ENCODE assay signal across 28 cellular contexts in genomic region chr7:107788662-107789061, GRCh38. TPM values are rescaled to one million over a fixed set of nuclear protein-coding genes. Genes with fewer than 3 reads are reported as not detected.
"Had no signal": no experiment of that assay in that cellular context is flagged by ENCODE, and none has a peak within 500 bp of the region (broad histone marks: within the 10 kb centered on the region; RNA-seq: fewer than 3 reads in every experiment).

No MANE protein-coding gene starts in this region.

- H3K27me3 ChIP-seq: colonic mucosa, gastrocnemius medialis, left lung, neural progenitor cell, transverse colon, upper lobe of right lung, vagina had no signal

- FAIRE-seq: kidney had no signal

- H3K9ac ChIP-seq: neural progenitor cell had no signal

- H3K9me3 ChIP-seq: colonic mucosa, gastrocnemius medialis, left lung, prostate gland, spleen, thoracic aorta, transverse colon, upper lobe of right lung, vagina had no signal

- DNase-seq: colonic mucosa; effector CD8-positive, alpha-beta T cell; endodermal cell; foreskin fibroblast; gastrocnemius medialis; head of caudate nucleus; kidney; left cardiac atrium; left lung; mesenchymal stem cell; midbrain; naive thymus-derived CD4-positive, alpha-beta T cell; right cardiac atrium; spleen; stimulated activated CD4-positive, alpha-beta T cell treated with anti-CD3 and anti-CD28 coated beads, Interleukin-2, amount 100 ng/mL, for 48 hours; stimulated activated naive B cell treated with anti-CD40 and anti-IgM and Interleukin-4, amounts not matched to agents 10 μg/mL and 1 μg/mL and 100 μg/mL, for 72 hours; transverse colon; upper lobe of right lung had no signal

- H3K4me3 ChIP-seq: colonic mucosa, gastrocnemius medialis, left lung, neural progenitor cell, prostate gland, skin epidermis, spleen, thoracic aorta, transverse colon, upper lobe of right lung, vagina had no signal

- H3K4me2 ChIP-seq: neural progenitor cell had no signal

- H3K36me3 ChIP-seq: colonic mucosa, gastrocnemius medialis, left lung, neural progenitor cell, prostate gland, spleen, thoracic aorta, transverse colon, upper lobe of right lung, vagina had no signal

- H3K27ac ChIP-seq: colonic mucosa, epithelial cell of prostate, gastrocnemius medialis, left lung, neural progenitor cell, skin epidermis, spleen, thoracic aorta, upper lobe of right lung, vagina had no signal

- ATAC-seq: esophagus mucosa; gastrocnemius medialis; left cardiac atrium; left lung; naive thymus-derived CD4-positive, alpha-beta T cell; right cardiac atrium; stimulated activated naive B cell treated with anti-CD40 and anti-IgM and Interleukin-4, amounts not matched to agents 10 μg/mL and 1 μg/mL and 100 μg/mL, for 72 hours; upper lobe of right lung had no signal

- H3K4me1 ChIP-seq: colonic mucosa, left lung, neural progenitor cell, spleen, upper lobe of right lung, vagina had no signal

RNA-seq across cellular contexts. Expression of gene SLC26A3, which starts 14.4 kb away (rescaled TPM):
- total RNA-seq: endodermal cell; glomerular endothelial cell; left cardiac atrium; left lung; lung microvascular endothelial cell; naive thymus-derived CD4-positive, alpha-beta T cell; osteoblast; right cardiac atrium; thoracic aorta; upper lobe of right lung; vagina had no signal
- polyA plus RNA-seq: naive thymus-derived CD4-positive, alpha-beta T cell had no signal
